In genomic region chr3:152574461-152575079, GRCh38 we compare ENCODE assay signal across 10 cellular contexts.
DNase-seq lines count a peak whose midpoint lies in the region; ATAC-seq and TF ChIP-seq lines count a peak whose summit lies in the region.
"Had no signal": no experiment of that assay in that cellular context is flagged by ENCODE, and none has a peak within 500 bp of the region (broad histone marks: within the 10 kb centered on the region; RNA-seq: fewer than 3 reads in every experiment).

No MANE protein-coding gene starts in this region.

- intact Hi-C loops in left ventricle myocardium inferior (cut with micrococcal nuclease): loop anchor here (10.0 kb wide), 1 partner anchor 390 kb away; no protein-coding TSS in a partner anchor
- intact Hi-C loops in sigmoid colon (cut with DNase I): loop anchor here (10.0 kb wide), 1 partner anchor 70 kb away; no protein-coding TSS in a partner anchor

- ATAC-seq in GM18861 (IDR thresholded peaks at IDR 0.05; ENCODE audit: unreplicated experiment): peak; percentile 78
- ATAC-seq in HG03196 (IDR thresholded peaks at IDR 0.05; ENCODE audit: unreplicated experiment): peak; percentile 90
- ATAC-seq: naive thymus-derived CD8-positive, alpha-beta T cell had no signal

- H3K4me1 ChIP-seq in BE2C (no peaks in the 10 kb centered on the region), left ventricle myocardium inferior (peaks cover 13% of the 10 kb centered on the region), sigmoid colon (no peaks in the 10 kb centered on the region)

- H3K27me3 ChIP-seq in BE2C (peaks cover 12% of the 10 kb centered on the region; the same call in 1 of the 2 replicates), left ventricle myocardium inferior (ENCODE audit: low read depth) (no peaks in the 10 kb centered on the region), sigmoid colon (no peaks in the 10 kb centered on the region)

- H3K4me3 ChIP-seq in BE2C (ENCODE audit: low read depth, low read length) (no peak overlapping the region), left ventricle myocardium inferior (no peak overlapping the region), sigmoid colon (no peak overlapping the region)

- DNase-seq in BE2C: peak; percentile 52
- DNase-seq in NCI-H82 (lab: John Stamatoyannopoulos, UW): peak; percentile 81
- peak; percentile 14 for DNase-seq in activated naive CD8-positive, alpha-beta T cell treated with anti-CD3 and anti-CD28 coated beads for 36 hours
- DNase-seq in left ventricle myocardium inferior: peak; percentile 45
- no peak for DNase-seq in sigmoid colon
- no peak for DNase-seq in NCI-H2227 (lab: John Stamatoyannopoulos, UW; ENCODE audit: unreplicated experiment)

- TF ChIP-seq CTCF in BE2C (IDR thresholded peaks at IDR 0.05; ENCODE audit: low read depth, low read length) (peak; percentile 67), left ventricle myocardium inferior (IDR thresholded peaks at IDR 0.05; ENCODE audit: borderline replicate concordance) (peak; percentile 76), sigmoid colon (IDR thresholded peaks at IDR 0.05) (peak in 3 of 4 experiments; percentile 29 to 51 (median 34))

- H3K27ac ChIP-seq in left ventricle myocardium inferior (replicated peaks) (no peak overlapping the region), sigmoid colon (no peak overlapping the region)

- TF ChIP-seq EP300 in sigmoid colon (IDR thresholded peaks at IDR 0.05): no peak

- no peaks in the 10 kb centered on the region for H3K9me3 Mint-ChIP-seq in activated naive CD8-positive, alpha-beta T cell treated with anti-CD3 and anti-CD28 coated beads for 36 hours
- H3K9me3 Mint-ChIP-seq: IgD-negative memory B cell; naive thymus-derived CD8-positive, alpha-beta T cell had no signal

- peaks cover 8% of the 10 kb centered on the region for H3K27me3 Mint-ChIP-seq in activated naive CD8-positive, alpha-beta T cell treated with anti-CD3 and anti-CD28 coated beads for 36 hours

- no peaks in the 10 kb centered on the region for H3K9me3 ChIP-seq in BE2C
- H3K9me3 ChIP-seq in left ventricle myocardium inferior (replicated peaks): no peaks in the 10 kb centered on the region
- no peaks in the 10 kb centered on the region for H3K9me3 ChIP-seq in sigmoid colon

- H3K4me3 Mint-ChIP-seq in activated naive CD8-positive, alpha-beta T cell treated with anti-CD3 and anti-CD28 coated beads for 36 hours: no peak overlapping the region
- H3K4me3 Mint-ChIP-seq: IgD-negative memory B cell; naive thymus-derived CD8-positive, alpha-beta T cell had no signal

- H3K36me3 ChIP-seq in BE2C: no peaks in the 10 kb centered on the region
- H3K36me3 ChIP-seq in left ventricle myocardium inferior: no peaks in the 10 kb centered on the region
- no peaks in the 10 kb centered on the region for H3K36me3 ChIP-seq in sigmoid colon

- no peaks in the 10 kb centered on the region for H3K36me3 Mint-ChIP-seq in activated naive CD8-positive, alpha-beta T cell treated with anti-CD3 and anti-CD28 coated beads for 36 hours
- H3K36me3 Mint-ChIP-seq: IgD-negative memory B cell; naive thymus-derived CD8-positive, alpha-beta T cell had no signal

- 71 to 72% methylated on average over 4 of the region's 4 CpGs for WGBS in sigmoid colon, 2 donors

- no peak overlapping the region for H3K27ac Mint-ChIP-seq in activated naive CD8-positive, alpha-beta T cell treated with anti-CD3 and anti-CD28 coated beads for 36 hours
- H3K27ac Mint-ChIP-seq: IgD-negative memory B cell; naive thymus-derived CD8-positive, alpha-beta T cell had no signal

- no peak for TF ChIP-seq POLR2A in sigmoid colon (IDR thresholded peaks at IDR 0.05)

- H3K4me1 Mint-ChIP-seq in activated naive CD8-positive, alpha-beta T cell treated with anti-CD3 and anti-CD28 coated beads for 36 hours: no peaks in the 10 kb centered on the region

Comparison
In these comparisons a context has a peak if more than half of its experiments do, and no peak if none do; other contexts are left out.
1. DNase-seq: peak in BE2C (single experiment), NCI-H82 (single experiment), activated naive CD8-positive, alpha-beta T cell treated with anti-CD3 and anti-CD28 coated beads for 36 hours (single experiment) and left ventricle myocardium inferior (single experiment); none in sigmoid colon (single experiment) and NCI-H2227 (single experiment).
2. Peak in every context shown above with its lines, with median percentiles within 50 percentile points of each other: CTCF ChIP-seq.